8 cellular contexts compared by ENCODE assay signal in the genomic region with DNA sequence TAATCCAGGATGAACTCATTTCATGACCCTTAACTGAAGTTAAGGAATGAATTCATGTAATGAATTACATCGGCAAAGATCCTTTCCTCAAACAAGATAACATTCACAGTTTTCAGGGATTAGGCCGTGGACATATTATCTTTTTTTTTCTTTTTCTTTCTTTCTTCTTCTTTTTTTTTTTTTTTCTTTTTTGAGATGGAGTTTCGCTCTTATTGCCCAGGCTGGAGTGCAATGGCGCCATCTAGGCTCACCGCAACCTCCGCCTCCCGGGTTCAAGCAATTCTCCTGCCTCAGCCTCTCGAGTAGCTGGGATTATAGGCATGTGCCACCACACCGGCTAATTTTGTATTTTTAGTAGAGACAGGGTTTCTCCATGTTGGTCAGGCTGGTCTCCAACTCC. TPM values are rescaled to one million over a fixed set of nuclear protein-coding genes. Genes with fewer than 3 reads are reported as not detected.
A peak's percentile ranks its signal among the peaks of the same experiment; 100 is the strongest.
DNase-seq lines count a peak whose midpoint lies in the region; ATAC-seq and TF ChIP-seq lines count a peak whose summit lies in the region.
"Not testable (repeated sequence)": the region's sequence is repeated elsewhere in the genome, so short reads cannot be mapped to it uniquely, and the experiment has no call there.
"Had no signal": no experiment of that assay in that cellular context is flagged by ENCODE, and none has a peak within 500 bp of the region (broad histone marks: within the 10 kb centered on the region; RNA-seq: fewer than 3 reads in every experiment).

No MANE protein-coding gene starts in this region.

- not testable (repeated sequence) for H3K9ac ChIP-seq in KMS-11; endodermal cell (ENCODE audit: extremely low read depth, low read length, poor library complexity, severe bottlenecking)

- not testable (repeated sequence) for TF ChIP-seq EP300 in sigmoid colon (IDR thresholded peaks at IDR 0.05)

- not testable (repeated sequence) for H3K4me3 Mint-ChIP-seq in endodermal cell

- not testable (repeated sequence) for TF ChIP-seq POLR2A in sigmoid colon (IDR thresholded peaks at IDR 0.05)

- peaks cover 89% of the 10 kb centered on the region for H3K27me3 Mint-ChIP-seq in endodermal cell (ENCODE audit: insufficient read depth)

- not testable (repeated sequence) for H3K9me3 Mint-ChIP-seq in endodermal cell

- not testable (repeated sequence) for H3K79me2 ChIP-seq in KMS-11 (ENCODE audit: insufficient read depth, low read depth)

- not testable (repeated sequence) for H3K4me2 ChIP-seq in KMS-11

- not testable (repeated sequence) for H4K20me1 ChIP-seq in KMS-11 (ENCODE audit: insufficient read depth)

- not testable (repeated sequence) for H3K36me3 ChIP-seq in KMS-11 (ENCODE audit: insufficient read depth); RWPE2 (ENCODE audit: low read depth); endodermal cell (ENCODE audit: control insufficient read depth, insufficient read depth, low read length); sigmoid colon

- H3K4me1 ChIP-seq in KMS-11 (ENCODE audit: low read depth, poor library complexity, severe bottlenecking); RWPE2 (ENCODE audit: insufficient read depth, poor library complexity, severe bottlenecking); endodermal cell (ENCODE audit: control insufficient read depth, insufficient read depth, low read length); sigmoid colon: not testable (repeated sequence)

- peaks cover 98% of the 10 kb centered on the region for H3K27me3 ChIP-seq in KMS-11 (ENCODE audit: insufficient read depth, low read depth)
- H3K27me3 ChIP-seq in RWPE2 (ENCODE audit: insufficient read depth, poor library complexity, severe bottlenecking): peaks cover 37% of the 10 kb centered on the region
- H3K27me3 ChIP-seq in endodermal cell (ENCODE audit: control insufficient read depth, insufficient read depth, low read length, poor library complexity, severe bottlenecking): peaks cover 53% of the 10 kb centered on the region
- H3K27me3 ChIP-seq in sigmoid colon: peaks cover 5 to 85% (median 44%) of the 10 kb centered on the region in 3 donors

- not testable (repeated sequence) for H2AFZ ChIP-seq in KMS-11 (ENCODE audit: low read depth)

- not testable (repeated sequence) for H3K36me3 Mint-ChIP-seq in endodermal cell (ENCODE audit: low read depth)

- not testable (repeated sequence) for H3K9me3 ChIP-seq in RWPE2 (ENCODE audit: severe bottlenecking); endodermal cell (ENCODE audit: control insufficient read depth, low read length); sigmoid colon

- in situ Hi-C loops in GM13977 (cut with MboI; ENCODE audit: low pct_unique_long_range_greater_than_20kb, low sequenced_read_pairs, unreplicated experiment): not testable (repeated sequence)

- not testable (repeated sequence) for DNase-seq in GM13977 (ENCODE audit: low spot score); RWPE2 (ENCODE audit: low spot score); endodermal cell
- DNase-seq in sigmoid colon: peak; percentile 8

- H3K27ac ChIP-seq in KMS-11; RWPE2 (ENCODE audit: poor library complexity, severe bottlenecking); endodermal cell (ENCODE audit: low read depth, low read length); sigmoid colon: not testable (repeated sequence)

- H3K27ac Mint-ChIP-seq in endodermal cell: not testable (repeated sequence)

- ATAC-seq in RWPE2 (ENCODE audit: low read depth): not testable (repeated sequence)

- H3K4me1 Mint-ChIP-seq in endodermal cell: not testable (repeated sequence)

- intact Hi-C loops in sigmoid colon (cut with DNase I): not testable (repeated sequence)

- TF ChIP-seq CTCF in GM13977 (IDR thresholded peaks at IDR 0.05; ENCODE audit: extremely low read depth, insufficient read depth, missing control alignments): peak; percentile 8
- peak; percentile 32; the same call in 1 of the 2 replicates for TF ChIP-seq CTCF in KMS-11 (conservative IDR thresholded peaks at IDR 0.05; ENCODE audit: low read depth, low read length)
- peak; percentile 7 for TF ChIP-seq CTCF in RWPE2 (IDR thresholded peaks at IDR 0.05; ENCODE audit: poor library complexity, severe bottlenecking)
- TF ChIP-seq CTCF in endodermal cell (conservative IDR thresholded peaks at IDR 0.05): peak; percentile 58
- TF ChIP-seq CTCF in sigmoid colon (IDR thresholded peaks at IDR 0.05): not testable (repeated sequence)

- H3K4me3 ChIP-seq in KMS-11 (IDR thresholded peaks at IDR 0.05; ENCODE audit: insufficient read depth, low read depth, low read length); RWPE2 (ENCODE audit: severe bottlenecking); endodermal cell (ENCODE audit: low read length); sigmoid colon: not testable (repeated sequence)

- 67 to 71% methylated on average over 1 to 9 of the region's 9 CpGs for WGBS in endodermal cell (ENCODE audit: insufficient coverage in 1 of 2, insufficient read length in 1 of 2), 2 experiments
- WGBS in sigmoid colon, 2 donors: 55 to 56% methylated on average over 9 of the region's 9 CpGs

RNA-seq across cellular contexts. Expression of a gene that starts 10.8 kb away (rescaled TPM):
- under 1 TPM in 1 of 2 donors, not detected in 1; 0.31 TPM for total RNA-seq in endodermal cell
- 1.6 TPM for polyA plus RNA-seq in endodermal cell (2013, experiment 1 of 2)
- polyA plus RNA-seq in endodermal cell (2013, experiment 2 of 2): 0.83 TPM
- total RNA-seq in sigmoid colon: 1 to 10 TPM in 3 of 4 donors, not detected in 1; 2.0 to 2.9 (median 2.3) TPM
- under 1 TPM in 1 of 3 donors, not detected in 2; 0.12 TPM for polyA plus RNA-seq in sigmoid colon
- total RNA-seq: CD4-positive, CD25-positive, alpha-beta regulatory T cell; Daoy had no signal
- polyA plus RNA-seq: CD4-positive, CD25-positive, alpha-beta regulatory T cell had no signal

RNA-seq across cellular contexts. Expression of a gene that starts 11.9 kb away (rescaled TPM):
- total RNA-seq in endodermal cell (1 to 10 TPM in 1 of 2 donors, under 1 TPM in 1; 0.42 to 2.8 TPM), sigmoid colon (1 to 10 TPM in 1 of 4 donors, under 1 TPM in 1, not detected in 2; 0.71 to 1.2 TPM)
- polyA plus RNA-seq in endodermal cell (2013, experiment 1 of 2): 0.82 TPM
- 0.54 TPM for polyA plus RNA-seq in endodermal cell (2013, experiment 2 of 2)
- polyA plus RNA-seq in sigmoid colon: under 1 TPM in 1 of 3 donors, not detected in 2; 0.10 TPM
- total RNA-seq: CD4-positive, CD25-positive, alpha-beta regulatory T cell; HT1080 had no signal
- polyA plus RNA-seq: CD4-positive, CD25-positive, alpha-beta regulatory T cell had no signal

RNA-seq across cellular contexts. Expression of a gene that starts 29.9 kb away (rescaled TPM):
- total RNA-seq in endodermal cell: 10 to 100 TPM; 23.0 to 34.4 TPM
- polyA plus RNA-seq in endodermal cell (2013, experiment 1 of 2): 19.7 TPM
- polyA plus RNA-seq in endodermal cell (2013, experiment 2 of 2): 17.4 TPM
- total RNA-seq in sigmoid colon: 10 to 100 TPM; 12.2 to 22.9 (median 17.3) TPM
- polyA plus RNA-seq in sigmoid colon: 10 to 100 TPM; 10.2 to 32.9 (median 18.0) TPM

RNA-seq across cellular contexts. Expression of a gene that starts 39.6 kb away (rescaled TPM):
- 100 to 1,000 TPM in 1 of 2 donors, 10 to 100 TPM in 1; 96.0 to 129 TPM for total RNA-seq in endodermal cell
- 72.2 TPM for polyA plus RNA-seq in endodermal cell (2013, experiment 1 of 2)
- polyA plus RNA-seq in endodermal cell (2013, experiment 2 of 2): 60.4 TPM
- total RNA-seq in sigmoid colon: 100 to 1,000 TPM in 1 of 4 donors, 10 to 100 TPM in 3; 59.3 to 113 (median 67.2) TPM
- polyA plus RNA-seq in sigmoid colon: 10 to 100 TPM; 80.8 to 91.6 (median 84.1) TPM

RNA-seq across cellular contexts. Expression of a gene that starts 46.1 kb away (rescaled TPM):
- total RNA-seq in endodermal cell (100 to 1,000 TPM in 1 of 2 donors, 10 to 100 TPM in 1; 65.8 to 103 TPM), sigmoid colon (10 to 100 TPM in 2 of 4 donors, 1 to 10 TPM in 2; 7.1 to 21.0 (median 10.4) TPM)
- 271 TPM for polyA plus RNA-seq in endodermal cell (2013, experiment 1 of 2)
- polyA plus RNA-seq in endodermal cell (2013, experiment 2 of 2): 261 TPM
- polyA plus RNA-seq in sigmoid colon: 1 to 10 TPM in 2 of 3 donors, under 1 TPM in 1; 0.60 to 6.9 (median 1.8) TPM
- polyA plus RNA-seq: CD4-positive, CD25-positive, alpha-beta regulatory T cell had no signal
